22 cellular contexts compared by ENCODE assay signal in the genomic region with DNA sequence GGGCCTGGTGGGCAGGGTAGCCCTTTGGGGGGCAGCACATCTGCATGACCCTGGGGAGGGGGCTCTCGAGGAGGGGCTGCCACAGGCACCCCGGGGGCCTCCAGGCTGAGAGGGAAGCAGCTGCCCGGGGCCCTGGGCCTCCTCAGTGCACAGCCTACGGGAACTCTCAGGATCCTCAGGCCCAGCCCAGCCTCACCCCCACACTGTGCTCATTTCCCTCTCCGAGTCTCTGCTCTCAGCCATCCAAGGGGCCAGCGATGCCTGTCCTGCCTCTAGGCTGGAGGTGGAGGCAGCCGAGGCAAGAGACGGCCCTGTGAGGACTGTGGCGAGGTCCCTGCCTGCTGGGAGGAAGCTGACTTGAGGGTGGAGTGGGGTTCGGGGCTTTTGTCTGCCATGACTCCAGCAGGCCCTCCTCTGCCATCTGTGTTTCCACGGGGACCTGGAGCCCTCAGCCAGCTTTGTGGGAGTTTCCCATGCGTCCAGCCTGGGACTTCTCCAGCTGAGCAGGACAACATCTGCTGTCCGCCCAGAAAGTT. TPM values are rescaled to one million over a fixed set of nuclear protein-coding genes. Genes with fewer than 3 reads are reported as not detected.
DNase-seq lines count a peak whose midpoint lies in the region; ATAC-seq and TF ChIP-seq lines count a peak whose summit lies in the region.
"Had no signal": no experiment of that assay in that cellular context is flagged by ENCODE, and none has a peak within 500 bp of the region (broad histone marks: within the 10 kb centered on the region; RNA-seq: fewer than 3 reads in every experiment).

No MANE protein-coding gene starts in this region.

- intact Hi-C loops in spleen (cut with DNase I; ENCODE audit: low total_unique reads) (no loop called here), esophagus squamous epithelium (cut with DNase I) (no loop called here)

- no peak for TF ChIP-seq POLR2A in spleen (IDR thresholded peaks at IDR 0.05)
- TF ChIP-seq POLR2A in esophagus squamous epithelium (IDR thresholded peaks at IDR 0.05): no peak

- peaks cover 36% of the 10 kb centered on the region for H3K27me3 Mint-ChIP-seq in GM23338 (ENCODE audit: insufficient read depth, low read depth, poor library complexity)
- no peaks in the 10 kb centered on the region for H3K27me3 Mint-ChIP-seq in activated T-helper 17 cell treated with anti-CD3 and anti-CD28 coated beads, Interleukin-2, amount 50 U/mL, for 72 hours
- no peaks in the 10 kb centered on the region for H3K27me3 Mint-ChIP-seq in mesothelial cell of epicardium (ENCODE audit: low read depth)

- TF ChIP-seq CTCF in GM23338 (conservative IDR thresholded peaks at IDR 0.05; ENCODE audit: low read depth in 2 of 2) (no peak), mesothelial cell of epicardium (IDR thresholded peaks at IDR 0.05; ENCODE audit: unreplicated experiment) (no peak), spleen (IDR thresholded peaks at IDR 0.05 in 8 of 11, conservative IDR thresholded peaks at IDR 0.05 in 3 of 11) (no peak), esophagus squamous epithelium (IDR thresholded peaks at IDR 0.05) (no peak)

- H3K4me3 ChIP-seq in GM23338 (no peak overlapping the region), spleen (peak overlapping the region in 1 of 8 donors; percentile 80), esophagus squamous epithelium (no peak overlapping the region)
- H3K4me3 ChIP-seq: lung, SJCRH30 had no signal

- 38 to 69% (median 61%) methylated on average over 6 to 13 of the region's 13 CpGs for WGBS in spleen, 5 donors
- WGBS in esophagus squamous epithelium, 2 donors: 89% methylated on average over 3 of the region's 13 CpGs; no CpG with 5 or more reads in 1 of the 2 donors

- H3K27ac Mint-ChIP-seq in GM23338: no peak overlapping the region
- no peak overlapping the region for H3K27ac Mint-ChIP-seq in activated T-helper 17 cell treated with anti-CD3 and anti-CD28 coated beads, Interleukin-2, amount 50 U/mL, for 72 hours
- H3K27ac Mint-ChIP-seq in mesothelial cell of epicardium: no peak overlapping the region
- H3K27ac Mint-ChIP-seq: activated CD4-positive, alpha-beta T cell treated with anti-CD3 and anti-CD28 coated beads for 36 hours; HFFc6; natural killer cell had no signal

- DNase-seq in GM23338 (ENCODE audit: low spot score) (no peak), mesothelial cell of epicardium (ENCODE audit: low spot score in 2 of 2, unreplicated experiment in 2 of 2) (no peak), spleen (peak; percentile 66), esophagus squamous epithelium (lab: John Stamatoyannopoulos, UW) (no peak), AG08395 (ENCODE audit: low spot score) (no peak)
- DNase-seq: activated CD4-positive, alpha-beta T cell treated with anti-CD3 and anti-CD28 coated beads for 36 hours; AML-193; effector memory CD4-positive, alpha-beta T cell; GDM1; HFFc6; Kasumi-1; natural killer cell; NCI-H1105; NCI-H69; stimulated activated naive CD4-positive, alpha-beta T cell treated with Interleukin-2 at 50 U/mL for 16 hours; T-helper 9 cell had no signal

- H3K36me3 Mint-ChIP-seq in GM23338 (ENCODE audit: low read depth): no peaks in the 10 kb centered on the region
- no peaks in the 10 kb centered on the region for H3K36me3 Mint-ChIP-seq in activated T-helper 17 cell treated with anti-CD3 and anti-CD28 coated beads, Interleukin-2, amount 50 U/mL, for 72 hours (ENCODE audit: low read depth)
- no peaks in the 10 kb centered on the region for H3K36me3 Mint-ChIP-seq in mesothelial cell of epicardium
- H3K36me3 Mint-ChIP-seq: natural killer cell had no signal

- H3F3A ChIP-seq in GM23338 (replicated peaks; ENCODE audit: low read depth): 0 out of 2 replicates have a peak, but pooled peaks cover 2% of the 10 kb centered on the region

- H3K4me3 Mint-ChIP-seq in GM23338: no peak overlapping the region
- peak overlapping the region; percentile 58 for H3K4me3 Mint-ChIP-seq in activated T-helper 17 cell treated with anti-CD3 and anti-CD28 coated beads, Interleukin-2, amount 50 U/mL, for 72 hours
- H3K4me3 Mint-ChIP-seq in mesothelial cell of epicardium: peak overlapping the region; percentile 32

- H3K9me3 Mint-ChIP-seq in GM23338: no peaks in the 10 kb centered on the region
- no peaks in the 10 kb centered on the region for H3K9me3 Mint-ChIP-seq in activated T-helper 17 cell treated with anti-CD3 and anti-CD28 coated beads, Interleukin-2, amount 50 U/mL, for 72 hours
- no peaks in the 10 kb centered on the region for H3K9me3 Mint-ChIP-seq in mesothelial cell of epicardium
- H3K9me3 Mint-ChIP-seq: central memory CD8-positive, alpha-beta T cell; HFFc6; natural killer cell had no signal

- H3K4me1 ChIP-seq in GM23338 (ENCODE audit: insufficient read depth) (peaks cover 18% of the 10 kb centered on the region), spleen (peaks cover 22 to 96% (median 71%) of the 10 kb centered on the region in 6 donors), esophagus squamous epithelium (peaks cover 23 to 66% (median 30%) of the 10 kb centered on the region in 3 donors)

- H3K36me3 ChIP-seq in GM23338 (ENCODE audit: insufficient read depth): no peaks in the 10 kb centered on the region
- no peaks in the 10 kb centered on the region for H3K36me3 ChIP-seq in spleen
- H3K36me3 ChIP-seq in esophagus squamous epithelium: no peaks in the 10 kb centered on the region
- H3K36me3 ChIP-seq: SJCRH30 had no signal

- H3K27ac ChIP-seq in GM23338 (ENCODE audit: low read depth) (no peak overlapping the region), spleen (peak overlapping the region; percentile 26 to 86 (median 78)), esophagus squamous epithelium (no peak overlapping the region)
- H3K27ac ChIP-seq: SJCRH30 had no signal

- ATAC-seq in GM23338 (peak; percentile 5; the same call in 2 of the 3 replicates), GM18502 (IDR thresholded peaks at IDR 0.05; ENCODE audit: poor library complexity, unreplicated experiment) (no peak)
- ATAC-seq in activated T-helper 17 cell treated with anti-CD3 and anti-CD28 coated beads, Interleukin-2, amount 50 U/mL, for 72 hours (replicated peaks): no peak
- ATAC-seq: activated CD4-positive, alpha-beta T cell treated with anti-CD3 and anti-CD28 coated beads for 36 hours; natural killer cell had no signal

- H3K79me2 ChIP-seq in GM23338 (replicated peaks; ENCODE audit: insufficient read depth): no peaks in the 10 kb centered on the region

- H2AFZ ChIP-seq in GM23338: no peak overlapping the region

- no peaks in the 10 kb centered on the region for H3K9me2 ChIP-seq in GM23338 (ENCODE audit: insufficient read depth)

- peaks cover 30% of the 10 kb centered on the region for H3K27me3 ChIP-seq in GM23338 (ENCODE audit: insufficient read depth)
- H3K27me3 ChIP-seq in spleen (replicated peaks in 1 of 7): peaks cover 0 to 50% (median 5%) of the 10 kb centered on the region in 7 donors
- H3K27me3 ChIP-seq in esophagus squamous epithelium: peaks cover 0 to 17% (median 0%) of the 10 kb centered on the region in 4 donors

- H3K4me2 ChIP-seq in GM23338: no peak overlapping the region

- no peaks in the 10 kb centered on the region for H3K9me3 ChIP-seq in spleen
- H3K9me3 ChIP-seq in esophagus squamous epithelium: no peaks in the 10 kb centered on the region
- H3K9me3 ChIP-seq: SJCRH30 had no signal

- no peaks in the 10 kb centered on the region for H4K20me1 ChIP-seq in GM23338 (replicated peaks; ENCODE audit: insufficient read depth)

- H3K4me1 Mint-ChIP-seq in GM23338: peaks cover 19% of the 10 kb centered on the region
- H3K4me1 Mint-ChIP-seq in activated T-helper 17 cell treated with anti-CD3 and anti-CD28 coated beads, Interleukin-2, amount 50 U/mL, for 72 hours: peaks cover 5% of the 10 kb centered on the region
- H3K4me1 Mint-ChIP-seq in mesothelial cell of epicardium: peaks cover 29% of the 10 kb centered on the region

TF ChIP-seq in GM23338, 12 proteins besides CTCF, POLR2A, EP300 and RAD21:
- TF ChIP-seq JUNB (IDR thresholded peaks at IDR 0.05; ENCODE audit: unreplicated experiment) (no peak), ZNF114 (CRISPR knock-in tag; IDR thresholded peaks at IDR 0.05) (no peak)
TF ChIP-seq in GM23338: peak in this region for 0.

RNA-seq across cellular contexts. Expression of a gene that starts 7.2 kb away (rescaled TPM):
- total RNA-seq in GM23338 (2014; rRNA removed; shearing (Covaris generic)): 25.8 and 26.4 TPM in 2 replicates
- polyA plus RNA-seq in GM23338 (2016; fragmentation: Nextera tagmentation; extraction: Ambion mirVana) (9.0 and 10.2 TPM in 2 replicates), spleen (10 to 100 TPM in 2 of 3 donors, 1 to 10 TPM in 1; 6.4 to 66.9 (median 29.7) TPM)
- 1 to 10 TPM; 3.2 to 3.8 TPM for total RNA-seq in activated T-helper 17 cell treated with anti-CD3 and anti-CD28 coated beads, Interleukin-2, amount 50 U/mL, for 72 hours
- total RNA-seq in mesothelial cell of epicardium (49.3 to 51.2 TPM (median 50.7 TPM) in 3 replicates), spleen (100 to 1,000 TPM in 1 of 7 donors, 10 to 100 TPM in 6; 34.7 to 120 (median 60.1) TPM), esophagus squamous epithelium (10 to 100 TPM; 24.3 to 37.8 (median 32.6) TPM)

RNA-seq across cellular contexts. Expression of a gene that starts 32.7 kb away (rescaled TPM):
- total RNA-seq in GM23338 (2014; rRNA removed; shearing (Covaris generic)): 25.3 and 26.3 TPM in 2 replicates
- polyA plus RNA-seq in GM23338 (2016; fragmentation: Nextera tagmentation; extraction: Ambion mirVana) (13.6 and 15.2 TPM in 2 replicates), spleen (100 to 1,000 TPM in 2 of 3 donors, 10 to 100 TPM in 1; 30.9 to 147 (median 102) TPM)
- total RNA-seq in activated T-helper 17 cell treated with anti-CD3 and anti-CD28 coated beads, Interleukin-2, amount 50 U/mL, for 72 hours: 100 to 1,000 TPM; 132 to 199 TPM
- total RNA-seq in mesothelial cell of epicardium (38.9 to 41.6 TPM (median 39.4 TPM) in 3 replicates), spleen (100 to 1,000 TPM in 1 of 7 donors, 10 to 100 TPM in 6; 39.7 to 103 (median 65.4) TPM), esophagus squamous epithelium (10 to 100 TPM; 22.1 to 47.3 (median 34.3) TPM)

RNA-seq across cellular contexts. Expression of a gene that starts 55.7 kb away (rescaled TPM):
- total RNA-seq in GM23338 (2014; rRNA removed; shearing (Covaris generic)): 44.6 and 48.5 TPM in 2 replicates
- polyA plus RNA-seq in GM23338 (2016; fragmentation: Nextera tagmentation; extraction: Ambion mirVana) (11.4 and 13.2 TPM in 2 replicates), spleen (10 to 100 TPM in 1 of 3 donors, 1 to 10 TPM in 2; 4.2 to 10.0 (median 5.8) TPM)
- total RNA-seq in activated T-helper 17 cell treated with anti-CD3 and anti-CD28 coated beads, Interleukin-2, amount 50 U/mL, for 72 hours: 10 to 100 TPM; 33.2 to 58.0 TPM
- total RNA-seq in mesothelial cell of epicardium (37.5 to 44.4 TPM (median 37.9 TPM) in 3 replicates), spleen (10 to 100 TPM; 30.5 to 55.2 (median 51.5) TPM), esophagus squamous epithelium (10 to 100 TPM; 13.0 to 36.4 (median 22.3) TPM)

RNA-seq across cellular contexts. Expression of a gene that starts 56.5 kb away (rescaled TPM):
- total RNA-seq in GM23338 (2014; rRNA removed; shearing (Covaris generic)): not detected in 2 replicates
- 0.19 TPM in 1 of 2 replicates, not detected in the other for polyA plus RNA-seq in GM23338 (2016; fragmentation: Nextera tagmentation; extraction: Ambion mirVana)
- total RNA-seq in activated T-helper 17 cell treated with anti-CD3 and anti-CD28 coated beads, Interleukin-2, amount 50 U/mL, for 72 hours: not detected
- not detected in 3 replicates for total RNA-seq in mesothelial cell of epicardium
- under 1 TPM; 0.13 to 0.88 (median 0.56) TPM for total RNA-seq in spleen
- under 1 TPM; 0.09 to 0.51 (median 0.33) TPM for polyA plus RNA-seq in spleen
- not detected for total RNA-seq in esophagus squamous epithelium
- total RNA-seq: HFFc6, natural killer cell, ureter had no signal

Comparison
In these comparisons a context has a peak if more than half of its experiments do, and no peak if none do; other contexts are left out.
1. H3K27ac ChIP-seq: peak in spleen (8 of 8); none in GM23338 (single experiment) and esophagus squamous epithelium (0 of 4).